8 cellular contexts compared by ENCODE assay signal in the genomic region with DNA sequence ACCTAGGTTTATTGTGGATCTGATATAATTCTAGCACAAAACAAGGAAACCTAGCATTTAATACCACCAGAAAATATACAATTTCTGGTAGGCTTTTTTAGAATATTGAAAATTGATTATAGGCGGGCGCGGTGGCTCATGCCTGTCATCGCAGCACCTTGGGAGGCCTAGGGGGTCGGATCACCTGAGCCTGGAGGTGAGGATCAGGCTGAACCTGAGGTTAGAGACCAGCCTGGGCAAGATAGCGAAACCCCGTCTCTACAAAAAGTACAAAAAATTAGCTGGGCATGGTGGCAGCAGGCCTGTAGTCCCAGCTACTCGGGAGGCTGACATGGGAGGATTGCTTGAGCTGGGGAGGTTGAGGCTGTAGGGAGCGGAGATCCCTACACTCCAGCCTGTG. TPM values are rescaled to one million over a fixed set of nuclear protein-coding genes. Genes with fewer than 3 reads are reported as not detected.
A peak's percentile ranks its signal among the peaks of the same experiment; 100 is the strongest.
DNase-seq lines count a peak whose midpoint lies in the region; ATAC-seq and TF ChIP-seq lines count a peak whose summit lies in the region.

No MANE protein-coding gene starts in this region.

- POLR2A ChIA-PET in activated CD4-positive, alpha-beta T cell treated with anti-CD3 and anti-CD28 coated beads for 36 hours (lab: Charles Lee) = interaction anchor here (0.6 to 1.0 kb wide), 7 partner anchors 10 to 1185 kb away, joined by 3 to 5 read pairs (median 4); a partner anchor contains a TSS

- DNase-seq in activated CD4-positive, alpha-beta T cell treated with anti-CD3 and anti-CD28 coated beads for 36 hours = no peak
- DNase-seq in activated CD4-positive, alpha-beta T cell treated with anti-CD3 and anti-CD28 coated beads for 1 hour = no peak
- no peak for DNase-seq in activated naive CD8-positive, alpha-beta T cell treated with anti-CD3 and anti-CD28 coated beads for 36 hours
- no peak for DNase-seq in kidney epithelial cell (ENCODE audit: low read depth)
- DNase-seq in testis = no peak
- DNase-seq in cerebellum (ENCODE audit: low spot score) = no peak
- no peak for DNase-seq in NCI-H1930 (lab: John Stamatoyannopoulos, UW)
- DNase-seq in NCI-H69 (lab: John Stamatoyannopoulos, UW) = no peak

- CTCF ChIA-PET in activated CD4-positive, alpha-beta T cell treated with anti-CD3 and anti-CD28 coated beads for 36 hours (lab: Charles Lee) = interaction anchor here (0.6 to 0.7 kb wide), 3 partner anchors 41 to 60 kb away, joined by 3 read pairs; no protein-coding TSS in a partner anchor

- peaks cover 22% of the 10 kb centered on the region for H3K4me1 Mint-ChIP-seq in activated CD4-positive, alpha-beta T cell treated with anti-CD3 and anti-CD28 coated beads for 36 hours
- H3K4me1 Mint-ChIP-seq in activated naive CD8-positive, alpha-beta T cell treated with anti-CD3 and anti-CD28 coated beads for 36 hours = peaks cover 18% of the 10 kb centered on the region

- no peak for ATAC-seq in activated CD4-positive, alpha-beta T cell treated with anti-CD3 and anti-CD28 coated beads for 36 hours

- H3K27me3 Mint-ChIP-seq in activated CD4-positive, alpha-beta T cell treated with anti-CD3 and anti-CD28 coated beads for 36 hours = no peaks in the 10 kb centered on the region
- no peaks in the 10 kb centered on the region for H3K27me3 Mint-ChIP-seq in activated naive CD8-positive, alpha-beta T cell treated with anti-CD3 and anti-CD28 coated beads for 36 hours

- TF ChIP-seq POLR2A in testis (IDR thresholded peaks at IDR 0.05) = no peak

- peaks cover 16% of the 10 kb centered on the region for H3K36me3 Mint-ChIP-seq in activated CD4-positive, alpha-beta T cell treated with anti-CD3 and anti-CD28 coated beads for 36 hours (ENCODE audit: low read depth)
- peaks cover 8% of the 10 kb centered on the region for H3K36me3 Mint-ChIP-seq in activated naive CD8-positive, alpha-beta T cell treated with anti-CD3 and anti-CD28 coated beads for 36 hours

- peak overlapping the region; percentile 98 for H3K4me3 Mint-ChIP-seq in activated CD4-positive, alpha-beta T cell treated with anti-CD3 and anti-CD28 coated beads for 36 hours
- H3K4me3 Mint-ChIP-seq in activated naive CD8-positive, alpha-beta T cell treated with anti-CD3 and anti-CD28 coated beads for 36 hours = peak overlapping the region; percentile 94

- peak overlapping the region; percentile 99 for H3K27ac Mint-ChIP-seq in activated CD4-positive, alpha-beta T cell treated with anti-CD3 and anti-CD28 coated beads for 36 hours
- peak overlapping the region; percentile 97 for H3K27ac Mint-ChIP-seq in activated naive CD8-positive, alpha-beta T cell treated with anti-CD3 and anti-CD28 coated beads for 36 hours

- intact Hi-C loops in activated CD4-positive, alpha-beta T cell treated with anti-CD3 and anti-CD28 coated beads for 36 hours (cut with DNase I, micrococcal nuclease) = no loop called here
- intact Hi-C loops in testis (cut with DNase I; ENCODE audit: low total_unique reads) = no loop called here

- H3K4me1 ChIP-seq in testis = peaks cover 25% of the 10 kb centered on the region

- WGBS in testis, 2 donors = 30 to 35% methylated on average over 9 of the region's 9 CpGs

- TF ChIP-seq CTCF in kidney epithelial cell (IDR thresholded peaks at IDR 0.05; ENCODE audit: insufficient read depth, low read length, poor library complexity, severe bottlenecking) = no peak
- no peak for TF ChIP-seq CTCF in testis (IDR thresholded peaks at IDR 0.05)

- no peaks in the 10 kb centered on the region for H3K36me3 ChIP-seq in kidney epithelial cell (ENCODE audit: control insufficient read depth, insufficient read depth, low read length)
- no peaks in the 10 kb centered on the region for H3K36me3 ChIP-seq in testis (ENCODE audit: low read depth, missing control alignments)

- H3K27ac ChIP-seq in testis = peak overlapping the region in 1 of 2 donors; percentile 90

- H3K9me3 Mint-ChIP-seq in activated CD4-positive, alpha-beta T cell treated with anti-CD3 and anti-CD28 coated beads for 36 hours (ENCODE audit: low read depth) = no peaks in the 10 kb centered on the region
- H3K9me3 Mint-ChIP-seq in activated naive CD8-positive, alpha-beta T cell treated with anti-CD3 and anti-CD28 coated beads for 36 hours = no peaks in the 10 kb centered on the region

- H3K4me3 ChIP-seq in kidney epithelial cell (ENCODE audit: low read depth, low read length) (peak overlapping the region; percentile 76), testis (peak overlapping the region; percentile 92 to 93)

- no peaks in the 10 kb centered on the region for H3K9me3 ChIP-seq in testis

- H3K27me3 ChIP-seq in kidney epithelial cell (ENCODE audit: control insufficient read depth, insufficient read depth, low read length) (no peaks in the 10 kb centered on the region), testis (no peaks in the 10 kb centered on the region)

RNA-seq across cellular contexts. Expression of a gene that starts 0.9 kb away (rescaled TPM):
- total RNA-seq in activated CD4-positive, alpha-beta T cell treated with anti-CD3 and anti-CD28 coated beads for 36 hours = 10 to 100 TPM; 38.7 to 43.4 TPM
- 10 to 100 TPM; 37.0 to 40.9 TPM for total RNA-seq in activated naive CD8-positive, alpha-beta T cell treated with anti-CD3 and anti-CD28 coated beads for 36 hours
- total RNA-seq in kidney epithelial cell (54.9 and 74.2 TPM in 2 replicates), testis (100 to 1,000 TPM in 1 of 2 donors, 10 to 100 TPM in 1; 92.9 to 103 TPM), cerebellum (93.3 TPM)
- polyA plus RNA-seq in testis (ENCODE audit: insufficient read depth, low read depth, low replicate concordance) = 63.7 TPM
